ENCODE assay signal across 9 cellular contexts in genomic region chr7:151310578-151310977, GRCh38. TPM values are rescaled to one million over a fixed set of nuclear protein-coding genes. Genes with fewer than 3 reads are reported as not detected.
DNase-seq lines count a peak whose midpoint lies in the region; ATAC-seq and TF ChIP-seq lines count a peak whose summit lies in the region.
"Had no signal": no experiment of that assay in that cellular context is flagged by ENCODE, and none has a peak within 500 bp of the region (broad histone marks: within the 10 kb centered on the region; RNA-seq: fewer than 3 reads in every experiment).

No MANE protein-coding gene starts in this region.

- H3K36me3 Mint-ChIP-seq in activated CD4-positive, alpha-beta memory T cell treated with anti-CD3 and anti-CD28 coated beads, Interleukin-2, amount 10 ng/mL, durations not matched to agents 7 days and 5 days (ENCODE audit: low read depth) = no peaks in the 10 kb centered on the region

- H3K4ac ChIP-seq in mesenchymal stem cell (ENCODE audit: low read depth in 1 of 2, low read length in 2 of 2) = no peak overlapping the region

- H3K36me3 ChIP-seq in heart left ventricle (no peaks in the 10 kb centered on the region), testis (ENCODE audit: low read depth, missing control alignments) (no peaks in the 10 kb centered on the region), mesenchymal stem cell (ENCODE audit: control insufficient read depth in 1 of 2, insufficient read depth in 2 of 2, low read depth in 1 of 2, low read length in 2 of 2) (no peaks in the 10 kb centered on the region)
- H3K36me3 ChIP-seq: esophagus squamous epithelium had no signal

- no peak overlapping the region for H4K91ac ChIP-seq in mesenchymal stem cell (ENCODE audit: low read length)

- no peak overlapping the region for H3K14ac ChIP-seq in mesenchymal stem cell (ENCODE audit: low read length in 2 of 2)

- CTCF ChIA-PET in activated CD4-positive, alpha-beta memory T cell treated with anti-CD3 and anti-CD28 coated beads, Interleukin-2, amount 10 ng/mL, durations not matched to agents 7 days and 5 days (lab: Charles Lee) = interaction anchor here (0.8 to 3.8 kb wide), 10 partner anchors 10 to 473 kb away, joined by 3 to 42 read pairs (median 4); partner anchors contain the start of gene NUB1

- H2BK12ac ChIP-seq in mesenchymal stem cell (ENCODE audit: low read length in 2 of 2) = no peak overlapping the region

- H3K9me3 ChIP-seq in heart left ventricle (peaks cover 0 to 7% (median 0%) of the 10 kb centered on the region in 12 donors), testis (no peaks in the 10 kb centered on the region), mesenchymal stem cell (ENCODE audit: control insufficient read depth, low read length) (no peaks in the 10 kb centered on the region)

- no peak overlapping the region for H3K9ac ChIP-seq in mesenchymal stem cell (ENCODE audit: low read length)

- no peak overlapping the region for H3K27ac ChIP-seq in heart left ventricle
- peak overlapping the region in 1 of 2 donors; percentile 33 for H3K27ac ChIP-seq in testis
- no peak overlapping the region for H3K27ac ChIP-seq in mesenchymal stem cell (ENCODE audit: low read length, poor library complexity, severe bottlenecking)
- H3K27ac ChIP-seq: esophagus squamous epithelium had no signal

- H2AK5ac ChIP-seq in mesenchymal stem cell (ENCODE audit: low read length, severe bottlenecking) = no peak overlapping the region

- no peak overlapping the region for H2BK120ac ChIP-seq in mesenchymal stem cell (ENCODE audit: low read depth, low read length)

- H2AFZ ChIP-seq in mesenchymal stem cell (ENCODE audit: low read depth, low read length) = no peak overlapping the region

- peaks cover 7% of the 10 kb centered on the region for H3K27me3 Mint-ChIP-seq in activated CD4-positive, alpha-beta memory T cell treated with anti-CD3 and anti-CD28 coated beads, Interleukin-2, amount 10 ng/mL, durations not matched to agents 7 days and 5 days

- H3K4me1 ChIP-seq in heart left ventricle (peaks cover 0 to 15% (median 6%) of the 10 kb centered on the region in 12 donors), testis (no peaks in the 10 kb centered on the region), mesenchymal stem cell (ENCODE audit: control insufficient read depth, insufficient read depth, low read depth, low read length) (peaks cover 2% of the 10 kb centered on the region)

- H3K4me1 Mint-ChIP-seq in activated CD4-positive, alpha-beta memory T cell treated with anti-CD3 and anti-CD28 coated beads, Interleukin-2, amount 10 ng/mL, durations not matched to agents 7 days and 5 days = peaks cover 10% of the 10 kb centered on the region

- no peak overlapping the region for H3K18ac ChIP-seq in mesenchymal stem cell (ENCODE audit: low read depth in 1 of 2, low read length in 2 of 2)

- H3K79me1 ChIP-seq in mesenchymal stem cell (replicated peaks; ENCODE audit: low read length, poor library complexity, severe bottlenecking) = no peaks in the 10 kb centered on the region

- no peak overlapping the region for H2BK5ac ChIP-seq in mesenchymal stem cell (ENCODE audit: low read depth, low read length, poor library complexity, severe bottlenecking)

- 40 to 48% (median 42%) methylated on average over 4 of the region's 4 CpGs for whole genome bisulfite sequencing in heart left ventricle, 4 donors
- WGBS in testis, 2 donors = 40 to 44% methylated on average over 4 of the region's 4 CpGs
- 74% methylated on average over 4 of the region's 4 CpGs for WGBS in mesenchymal stem cell

- TF ChIP-seq CTCF in heart left ventricle (IDR thresholded peaks at IDR 0.05) (peak in 9 of 12 donors; percentile 10 to 45 (median 27)), epithelial cell of proximal tubule (conservative IDR thresholded peaks at IDR 0.05; ENCODE audit: low read depth, low read length) (peak; percentile 65), testis (IDR thresholded peaks at IDR 0.05) (peak in 2 of 3 experiments; percentile 35 to 44)

- H3K27me3 ChIP-seq in heart left ventricle = peaks cover 0 to 12% (median 0%) of the 10 kb centered on the region in 9 donors
- no peaks in the 10 kb centered on the region for H3K27me3 ChIP-seq in testis
- H3K27me3 ChIP-seq in mesenchymal stem cell (ENCODE audit: control insufficient read depth in 1 of 2, insufficient read depth in 1 of 2, low read length in 2 of 2) = peaks cover 17 to 29% of the 10 kb centered on the region in 2 experiments

- no peak for ATAC-seq in heart left ventricle
- ATAC-seq in left ventricle myocardium superior = no peak

- intact Hi-C loops in heart left ventricle (cut with DNase I) (loop anchor here in 2 of 10 donors (5.0 kb wide), 2 partner anchors 137 to 142 kb away; no protein-coding TSS in a partner anchor), left ventricle myocardium superior (cut with micrococcal nuclease) (loop anchor here (5.0 kb wide), 1 partner anchor 42 kb away; no protein-coding TSS in a partner anchor), testis (cut with DNase I; ENCODE audit: low total_unique reads) (no loop called here)

- TF ChIP-seq POLR2A in heart left ventricle (IDR thresholded peaks at IDR 0.05) (no peak), testis (IDR thresholded peaks at IDR 0.05) (no peak)

- H2BK15ac ChIP-seq in mesenchymal stem cell (ENCODE audit: low read depth, poor library complexity, severe bottlenecking) = no peak overlapping the region

- H3K4me2 ChIP-seq in mesenchymal stem cell (ENCODE audit: low read length, poor library complexity, severe bottlenecking) = no peak overlapping the region

- no peak overlapping the region for H3K23ac ChIP-seq in mesenchymal stem cell (ENCODE audit: low read length in 2 of 2)

- POLR2A ChIA-PET in activated CD4-positive, alpha-beta memory T cell treated with anti-CD3 and anti-CD28 coated beads, Interleukin-2, amount 10 ng/mL, durations not matched to agents 7 days and 5 days (lab: Charles Lee) = interaction anchor here (1.4 kb wide), 1 partner anchor 42 kb away, joined by 5 read pairs; no protein-coding TSS in a partner anchor

- no peak overlapping the region for H3K27ac Mint-ChIP-seq in activated CD4-positive, alpha-beta memory T cell treated with anti-CD3 and anti-CD28 coated beads, Interleukin-2, amount 10 ng/mL, durations not matched to agents 7 days and 5 days

- no peak overlapping the region for H4K8ac ChIP-seq in mesenchymal stem cell (ENCODE audit: low read length)

- no peak overlapping the region for H3K4me3 Mint-ChIP-seq in activated CD4-positive, alpha-beta memory T cell treated with anti-CD3 and anti-CD28 coated beads, Interleukin-2, amount 10 ng/mL, durations not matched to agents 7 days and 5 days

- no peak for DNase-seq in heart left ventricle
- DNase-seq in left ventricle myocardium superior = no peak
- peak; percentile 16 for DNase-seq in NCI-H748 treated with DMSO at 0.1 percent for 48 hours (lab: John Stamatoyannopoulos, UW)
- peak; percentile 47 for DNase-seq in epithelial cell of proximal tubule (ENCODE audit: low read depth)
- DNase-seq in testis = no peak
- no peak for DNase-seq in mesenchymal stem cell
- DNase-seq in activated CD4-positive, alpha-beta memory T cell treated with anti-CD3 and anti-CD28 coated beads, Interleukin-2, amount 10 ng/mL, durations not matched to agents 7 days and 5 days = no peak
- DNase-seq in activated CD4-positive, CD25-positive, alpha-beta regulatory T cell (lab: John Stamatoyannopoulos, UW) = no peak
- DNase-seq: esophagus squamous epithelium had no signal

- H3K4me3 ChIP-seq in heart left ventricle (no peak overlapping the region), epithelial cell of proximal tubule (ENCODE audit: low read depth, low read length) (no peak overlapping the region), testis (no peak overlapping the region), mesenchymal stem cell (ENCODE audit: insufficient read depth in 1 of 2, low read depth in 1 of 2, low read length in 2 of 2) (no peak overlapping the region)
- H3K4me3 ChIP-seq: esophagus squamous epithelium had no signal

- peaks cover 6% of the 10 kb centered on the region for H3K9me3 Mint-ChIP-seq in activated CD4-positive, alpha-beta memory T cell treated with anti-CD3 and anti-CD28 coated beads, Interleukin-2, amount 10 ng/mL, durations not matched to agents 7 days and 5 days

RNA-seq across cellular contexts. Expression of gene NUB1, which starts 31.0 kb away (rescaled TPM):
- total RNA-seq in heart left ventricle (10 to 100 TPM; 37.2 to 56.3 (median 42.6) TPM), left ventricle myocardium superior (36.5 TPM), epithelial cell of proximal tubule (42.6 and 70.7 TPM in 2 replicates), testis (10 to 100 TPM; 57.9 to 59.6 TPM)
- polyA plus RNA-seq in heart left ventricle (10 to 100 TPM; 22.6 to 34.7 TPM), testis (ENCODE audit: insufficient read depth, low read depth, low replicate concordance) (140 TPM)
- polyA plus RNA-seq in mesenchymal stem cell (2013, experiment 1 of 2) = 48.2 TPM
- polyA plus RNA-seq in mesenchymal stem cell (2013, experiment 2 of 2) = 46.8 TPM
- total RNA-seq in activated CD4-positive, alpha-beta memory T cell treated with anti-CD3 and anti-CD28 coated beads, Interleukin-2, amount 10 ng/mL, durations not matched to agents 7 days and 5 days = 10 to 100 TPM; 62.1 to 67.3 TPM

Comparison
In these comparisons a context has a peak if more than half of its experiments do, and no peak if none do; other contexts are left out.
1. DNase-seq: peak in NCI-H748 treated with DMSO at 0.1 percent for 48 hours (single experiment) and epithelial cell of proximal tubule (single experiment); none in heart left ventricle (0 of 5), left ventricle myocardium superior (single experiment), testis (single experiment), mesenchymal stem cell (single experiment), activated CD4-positive, alpha-beta memory T cell treated with anti-CD3 and anti-CD28 coated beads, Interleukin-2, amount 10 ng/mL, durations not matched to agents 7 days and 5 days (single experiment) and activated CD4-positive, CD25-positive, alpha-beta regulatory T cell (0 of 4).
2. Peak in every context shown above with its lines, with median percentiles within 50 percentile points of each other: CTCF ChIP-seq.